In the genomic region with DNA sequence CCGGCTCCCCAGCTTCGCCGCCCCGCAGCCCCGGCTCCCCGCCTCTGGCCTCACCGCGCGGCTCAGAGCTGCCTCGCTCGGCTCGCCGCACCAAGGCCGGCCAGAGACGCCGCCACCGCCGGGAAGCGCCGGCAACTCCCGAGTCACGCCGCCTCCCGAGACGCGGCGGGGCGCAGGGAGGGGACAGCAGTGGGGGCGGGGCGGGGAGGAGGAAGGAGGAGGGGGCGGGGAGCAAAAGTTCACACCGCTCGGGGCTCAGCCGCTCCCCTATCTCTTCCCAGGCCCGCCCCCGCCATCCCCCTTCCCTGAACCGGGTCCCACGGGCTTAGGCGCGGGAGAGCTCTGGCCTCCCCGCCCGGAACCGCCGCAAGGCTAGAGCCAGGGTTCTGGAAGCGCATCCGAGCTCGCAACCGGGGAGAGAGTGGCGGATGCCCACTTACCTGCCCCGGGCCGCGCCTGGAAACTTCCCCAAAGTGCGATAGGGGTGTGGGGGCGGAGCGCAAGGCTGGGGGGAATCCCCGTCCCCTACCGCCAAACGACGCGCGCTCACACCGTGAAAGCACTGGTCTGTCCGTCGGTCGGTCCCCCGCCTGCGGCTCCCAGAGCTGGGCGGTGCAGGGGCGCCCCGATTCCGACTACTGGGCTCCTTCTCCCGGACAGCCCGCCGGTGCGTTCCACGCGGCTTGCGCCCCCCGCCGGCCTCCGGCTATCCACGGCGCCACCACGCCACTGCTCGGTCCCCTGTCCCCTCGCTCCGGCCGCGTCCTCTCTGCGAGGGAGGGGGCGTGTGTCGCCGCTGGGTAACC, we compare ENCODE assay signal across 8 cellular contexts. TPM values are rescaled to one million over a fixed set of nuclear protein-coding genes. Genes with fewer than 3 reads are reported as not detected.
DNase-seq lines count a peak whose midpoint lies in the region; ATAC-seq, FAIRE-seq and TF ChIP-seq lines count a peak whose summit lies in the region.

No MANE protein-coding gene starts in this region.

- intact Hi-C loops in PC-3 (cut with micrococcal nuclease) (loop anchor here (1.0 to 10.0 kb wide), 6 partner anchors 14 to 292 kb away; no protein-coding TSS in a partner anchor), colonic mucosa (cut with DNase I) (no loop called here)

- WGBS in liver: 2% methylated on average over 93 of the region's 93 CpGs

- CTCF ChIA-PET in PC-3 (lab: Charles Lee): no interaction called here

- no peaks in the 10 kb centered on the region for H3K27me3 ChIP-seq in PC-3 (ENCODE audit: low read length)
- peaks cover 44% of the 10 kb centered on the region for H3K27me3 ChIP-seq in colonic mucosa
- peaks cover 0 to 2% (median 0%) of the 10 kb centered on the region in 4 donors for H3K27me3 ChIP-seq in liver (ENCODE audit: control insufficient read depth in 4 of 4, insufficient read depth in 4 of 4, low read length in 3 of 4)

- peak in 1 of 2 donors; percentile 24 for TF ChIP-seq RAD21 in liver (IDR thresholded peaks at IDR 0.05)

- no TSS peak for BruUV-seq in PC-3 (replicated peaks; lab: Mats Ljungman, UMichigan)

- POLR2A ChIA-PET in PC-3 (lab: Charles Lee; ENCODE audit: unreplicated experiment): interaction anchor here (0.6 kb wide), 1 partner anchor 60 kb away, joined by 6 read pairs; no protein-coding TSS in a partner anchor

- H4K20me1 ChIP-seq in PC-3 (ENCODE audit: low read length): peaks cover 26% of the 10 kb centered on the region

- ATAC-seq in GM18511 (IDR thresholded peaks at IDR 0.05; ENCODE audit: unreplicated experiment) (peak; percentile 68), PC-3 (peak; percentile 31)
- ATAC-seq in stimulated activated naive CD8-positive, alpha-beta T cell treated with anti-CD3 and anti-CD28 coated beads, Interleukin-15, Interleukin-2, amounts not matched to agents 100 U/mL and 50 U/mL, for 24 hours: peak; percentile 54

- H3K9me3 ChIP-seq in PC-3 (ENCODE audit: low read length) (no peaks in the 10 kb centered on the region), colonic mucosa (no peaks in the 10 kb centered on the region), liver (ENCODE audit: control insufficient read depth in 4 of 4, low read length in 3 of 4) (peaks cover 0 to 7% (median 0%) of the 10 kb centered on the region in 4 donors)

- H2AFZ ChIP-seq in PC-3 (ENCODE audit: low read length): no peak overlapping the region

- peaks cover 14% of the 10 kb centered on the region for H3K4me1 ChIP-seq in PC-3 (ENCODE audit: insufficient read depth, low read length)
- H3K4me1 ChIP-seq in colonic mucosa: peaks cover 10% of the 10 kb centered on the region
- H3K4me1 ChIP-seq in liver (ENCODE audit: control insufficient read depth in 4 of 4, insufficient read depth in 4 of 4, low read length in 3 of 4): peaks cover 0 to 27% (median 17%) of the 10 kb centered on the region in 4 donors

- TF ChIP-seq CTCF in AG09309 (IDR thresholded peaks at IDR 0.05; ENCODE audit: control insufficient read depth, insufficient read depth, low read depth, low read length, missing control alignments) (no peak), PC-3 (conservative IDR thresholded peaks at IDR 0.05; ENCODE audit: low read depth, low read length) (peak; percentile 32), colonic mucosa (IDR thresholded peaks at IDR 0.05) (no peak), liver (IDR thresholded peaks at IDR 0.05; ENCODE audit: low read depth, low read length, missing input control) (no peak)

- no peak for DNase-seq in AG09309 (ENCODE audit: low read depth)
- DNase-seq in PC-3: peak; percentile 30
- peak; percentile 57 for DNase-seq in colonic mucosa
- peak; percentile 60 for DNase-seq in stimulated activated naive CD8-positive, alpha-beta T cell treated with anti-CD3 and anti-CD28 coated beads, Interleukin-15, Interleukin-2, amounts not matched to agents 100 U/mL and 50 U/mL, for 24 hours
- no peak for DNase-seq in urothelium cell line (ENCODE audit: low spot score)
- DNase-seq in NCI-H2196 (lab: John Stamatoyannopoulos, UW; ENCODE audit: unreplicated experiment): no peak

- H3K4me2 ChIP-seq in PC-3 (ENCODE audit: low read length): peak overlapping the region; percentile 86

- H3K9ac ChIP-seq in PC-3 (ENCODE audit: low read length): peak overlapping the region; percentile 78
- peak overlapping the region in 1 of 2 donors; percentile 81 for H3K9ac ChIP-seq in colonic mucosa (ENCODE audit: low read depth in 2 of 2, low read length in 2 of 2)
- peak overlapping the region; percentile 11 to 31 for H3K9ac ChIP-seq in liver (ENCODE audit: low read depth in 1 of 2, low read length in 2 of 2)

- H3K27ac ChIP-seq in PC-3 (ENCODE audit: low read length): peak overlapping the region; percentile 46
- H3K27ac ChIP-seq in colonic mucosa: peak overlapping the region; percentile 25
- H3K27ac ChIP-seq in liver (ENCODE audit: low read depth in 1 of 2, low read length in 2 of 2): peak overlapping the region; percentile 85 to 93

- peaks cover 48% of the 10 kb centered on the region for H3K79me2 ChIP-seq in PC-3 (ENCODE audit: low read length)

- H3K36me3 ChIP-seq in PC-3 (ENCODE audit: low read depth, low read length) (no peaks in the 10 kb centered on the region), colonic mucosa (no peaks in the 10 kb centered on the region), liver (ENCODE audit: control insufficient read depth in 4 of 4, insufficient read depth in 3 of 4, low read depth in 1 of 4, low read length in 3 of 4) (no peaks in the 10 kb centered on the region)

- peak overlapping the region; percentile 52 for H3K4me3 ChIP-seq in AG09309 (ENCODE audit: control insufficient read depth, low read depth, low read length)
- peak overlapping the region; percentile 87 for H3K4me3 ChIP-seq in PC-3 (ENCODE audit: low read length)
- H3K4me3 ChIP-seq in colonic mucosa: peak overlapping the region; percentile 23
- peak overlapping the region; percentile 37 to 61 (median 57) for H3K4me3 ChIP-seq in liver (ENCODE audit: low read depth in 1 of 3, low read length in 3 of 3)

- no peaks in the 10 kb centered on the region for H3F3A ChIP-seq in PC-3 (ENCODE audit: low read length, unreplicated experiment)

- FAIRE-seq in urothelium cell line (lab: Jason Lieb, UNC): no peak

- no peaks in the 10 kb centered on the region for H3K9me2 ChIP-seq in PC-3 (replicated peaks; ENCODE audit: low read length)

TF ChIP-seq in liver, 16 proteins besides CTCF, POLR2A, EP300 and RAD21 (continues in another document):
- TF ChIP-seq, protein P1, sequence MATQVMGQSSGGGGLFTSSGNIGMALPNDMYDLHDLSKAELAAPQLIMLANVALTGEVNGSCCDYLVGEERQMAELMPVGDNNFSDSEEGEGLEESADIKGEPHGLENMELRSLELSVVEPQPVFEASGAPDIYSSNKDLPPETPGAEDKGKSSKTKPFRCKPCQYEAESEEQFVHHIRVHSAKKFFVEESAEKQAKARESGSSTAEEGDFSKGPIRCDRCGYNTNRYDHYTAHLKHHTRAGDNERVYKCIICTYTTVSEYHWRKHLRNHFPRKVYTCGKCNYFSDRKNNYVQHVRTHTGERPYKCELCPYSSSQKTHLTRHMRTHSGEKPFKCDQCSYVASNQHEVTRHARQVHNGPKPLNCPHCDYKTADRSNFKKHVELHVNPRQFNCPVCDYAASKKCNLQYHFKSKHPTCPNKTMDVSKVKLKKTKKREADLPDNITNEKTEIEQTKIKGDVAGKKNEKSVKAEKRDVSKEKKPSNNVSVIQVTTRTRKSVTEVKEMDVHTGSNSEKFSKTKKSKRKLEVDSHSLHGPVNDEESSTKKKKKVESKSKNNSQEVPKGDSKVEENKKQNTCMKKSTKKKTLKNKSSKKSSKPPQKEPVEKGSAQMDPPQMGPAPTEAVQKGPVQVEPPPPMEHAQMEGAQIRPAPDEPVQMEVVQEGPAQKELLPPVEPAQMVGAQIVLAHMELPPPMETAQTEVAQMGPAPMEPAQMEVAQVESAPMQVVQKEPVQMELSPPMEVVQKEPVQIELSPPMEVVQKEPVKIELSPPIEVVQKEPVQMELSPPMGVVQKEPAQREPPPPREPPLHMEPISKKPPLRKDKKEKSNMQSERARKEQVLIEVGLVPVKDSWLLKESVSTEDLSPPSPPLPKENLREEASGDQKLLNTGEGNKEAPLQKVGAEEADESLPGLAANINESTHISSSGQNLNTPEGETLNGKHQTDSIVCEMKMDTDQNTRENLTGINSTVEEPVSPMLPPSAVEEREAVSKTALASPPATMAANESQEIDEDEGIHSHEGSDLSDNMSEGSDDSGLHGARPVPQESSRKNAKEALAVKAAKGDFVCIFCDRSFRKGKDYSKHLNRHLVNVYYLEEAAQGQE (IDR thresholded peaks at IDR 0.05): no peak
- TF ChIP-seq YY1 (IDR thresholded peaks at IDR 0.05) (no peak), HNF4G (IDR thresholded peaks at IDR 0.05) (no peak), FOXA1 (IDR thresholded peaks at IDR 0.05) (no peak), HNF4A (conservative IDR thresholded peaks at IDR 0.05) (no peak), GABPA (IDR thresholded peaks at IDR 0.05 in 1 of 2, conservative IDR thresholded peaks at IDR 0.05 in 1 of 2) (no peak), EGR1 (IDR thresholded peaks at IDR 0.05; ENCODE audit: low read depth in 2 of 2) (no peak), NR2F2 (IDR thresholded peaks at IDR 0.05) (no peak), JUND (IDR thresholded peaks at IDR 0.05) (no peak), TAF1 (conservative IDR thresholded peaks at IDR 0.05) (no peak), FOXA2 (IDR thresholded peaks at IDR 0.05) (no peak)
- TF ChIP-seq, protein P2, sequence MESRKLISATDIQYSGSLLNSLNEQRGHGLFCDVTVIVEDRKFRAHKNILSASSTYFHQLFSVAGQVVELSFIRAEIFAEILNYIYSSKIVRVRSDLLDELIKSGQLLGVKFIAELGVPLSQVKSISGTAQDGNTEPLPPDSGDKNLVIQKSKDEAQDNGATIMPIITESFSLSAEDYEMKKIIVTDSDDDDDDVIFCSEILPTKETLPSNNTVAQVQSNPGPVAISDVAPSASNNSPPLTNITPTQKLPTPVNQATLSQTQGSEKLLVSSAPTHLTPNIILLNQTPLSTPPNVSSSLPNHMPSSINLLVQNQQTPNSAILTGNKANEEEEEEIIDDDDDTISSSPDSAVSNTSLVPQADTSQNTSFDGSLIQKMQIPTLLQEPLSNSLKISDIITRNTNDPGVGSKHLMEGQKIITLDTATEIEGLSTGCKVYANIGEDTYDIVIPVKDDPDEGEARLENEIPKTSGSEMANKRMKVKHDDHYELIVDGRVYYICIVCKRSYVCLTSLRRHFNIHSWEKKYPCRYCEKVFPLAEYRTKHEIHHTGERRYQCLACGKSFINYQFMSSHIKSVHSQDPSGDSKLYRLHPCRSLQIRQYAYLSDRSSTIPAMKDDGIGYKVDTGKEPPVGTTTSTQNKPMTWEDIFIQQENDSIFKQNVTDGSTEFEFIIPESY (IDR thresholded peaks at IDR 0.05): no peak
- TF ChIP-seq, protein P3, sequence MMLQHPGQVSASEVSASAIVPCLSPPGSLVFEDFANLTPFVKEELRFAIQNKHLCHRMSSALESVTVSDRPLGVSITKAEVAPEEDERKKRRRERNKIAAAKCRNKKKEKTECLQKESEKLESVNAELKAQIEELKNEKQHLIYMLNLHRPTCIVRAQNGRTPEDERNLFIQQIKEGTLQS (IDR thresholded peaks at IDR 0.05): no peak

RNA-seq across cellular contexts. Expression of a gene that starts 0.9 kb away (rescaled TPM):
- total RNA-seq in PC-3 (2014; rRNA removed) (16.4 and 17.1 TPM in 2 replicates), colonic mucosa (10 to 100 TPM in 1 of 2 donors, 1 to 10 TPM in 1; 4.7 to 10.2 TPM), liver (10 to 100 TPM in 1 of 2 donors, 1 to 10 TPM in 1; 5.8 to 16.5 TPM)
- polyA plus RNA-seq in liver: 1 to 10 TPM; 2.9 to 7.1 TPM

Comparison
In these comparisons a context has a peak if more than half of its experiments do, and no peak if none do; other contexts are left out.
1. DNase-seq: peak in PC-3 (single experiment), colonic mucosa (single experiment) and stimulated activated naive CD8-positive, alpha-beta T cell treated with anti-CD3 and anti-CD28 coated beads, Interleukin-15, Interleukin-2, amounts not matched to agents 100 U/mL and 50 U/mL, for 24 hours (single experiment); none in AG09309 (single experiment), urothelium cell line (single experiment) and NCI-H2196 (single experiment).
2. H3K4me3 ChIP-seq: peak in every context shown above with its lines; median percentile 87 in PC-3; 57 in liver; 52 in AG09309; 23 in colonic mucosa.
3. H3K27ac ChIP-seq: peak in every context shown above with its lines; median percentile 89 in liver; 46 in PC-3; 25 in colonic mucosa.
4. Peak in every context shown above with its lines, with median percentiles within 50 percentile points of each other: ATAC-seq.